4 cellular contexts compared by ENCODE assay signal in genomic region chr2:220899492-220899891, GRCh38.
"Had no signal": no experiment of that assay in that cellular context is flagged by ENCODE, and none has a peak within 500 bp of the region (broad histone marks: within the 10 kb centered on the region; RNA-seq: fewer than 3 reads in every experiment).

No MANE protein-coding gene starts in this region.

- DNase-seq: H9, HCEC 1CT, IMR-90 had no signal

- ATAC-seq: GM23338 had no signal

- H3K4me3 ChIP-seq: GM23338 had no signal
